ENCODE assay signal across 21 cellular contexts in genomic region chr1:85560305-85560704, GRCh38. TPM values are rescaled to one million over a fixed set of nuclear protein-coding genes. Genes with fewer than 3 reads are reported as not detected.
DNase-seq lines count a peak whose midpoint lies in the region; ATAC-seq, FAIRE-seq and TF ChIP-seq lines count a peak whose summit lies in the region.
"Had no signal": no experiment of that assay in that cellular context is flagged by ENCODE, and none has a peak within 500 bp of the region (broad histone marks: within the 10 kb centered on the region; RNA-seq: fewer than 3 reads in every experiment).

No MANE protein-coding gene starts in this region.

- H3K9ac ChIP-seq in HepG2 (ENCODE audit: insufficient read depth, low read depth, low read length) = no peak overlapping the region
- no peak overlapping the region for H3K9ac ChIP-seq in IMR-90 (ENCODE audit: low read depth, low read length)
- H3K9ac ChIP-seq in K562 (ENCODE audit: insufficient read depth in 1 of 2, low read depth in 2 of 2, low read length in 2 of 2) = no peak overlapping the region
- H3K9ac ChIP-seq: BLaER1 treated with 17β-estradiol and CSF1 and Interleukin-3, amounts not matched to agents 10 nM and 100 nM had no signal

- TF ChIP-seq RAD21 in HepG2 (CRISPR knock-in tag; IDR thresholded peaks at IDR 0.05) = no peak
- no peak for TF ChIP-seq RAD21 in IMR-90 (IDR thresholded peaks at IDR 0.05; ENCODE audit: low read length)
- TF ChIP-seq RAD21 in K562 (CRISPR knock-in tag; conservative IDR thresholded peaks at IDR 0.05 in 1 of 2, IDR thresholded peaks at IDR 0.05 in 1 of 2) = no peak

- dilution Hi-C loops in IMR-90 (cut with HindIII; ENCODE audit: low sequenced_read_pairs, unreplicated experiment) = no loop called here

- H3K4me1 ChIP-seq in HepG2 (ENCODE audit: insufficient read depth, low read length) = no peaks in the 10 kb centered on the region
- no peaks in the 10 kb centered on the region for H3K4me1 ChIP-seq in right lobe of liver
- peaks cover 14% of the 10 kb centered on the region for H3K4me1 ChIP-seq in IMR-90 (ENCODE audit: control insufficient read depth, insufficient read depth, low read length)
- H3K4me1 ChIP-seq in K562 (replicated peaks in 1 of 2; ENCODE audit: control insufficient read depth in 2 of 2, insufficient read depth in 2 of 2, low read length in 2 of 2) = no peaks in the 10 kb centered on the region
- H3K4me1 ChIP-seq: BLaER1 treated with 17β-estradiol and CSF1 and Interleukin-3, amounts not matched to agents 10 nM and 100 nM; Caco-2 had no signal

- POLR2A ChIA-PET in HepG2 (lab: Yijun Ruan, JAX) (no interaction called here), IMR-90 (lab: Charles Lee; ENCODE audit: unreplicated experiment) (no interaction called here), K562 (lab: Yijun Ruan, JAX) (interaction anchor here (1.4 kb wide), 1 partner anchor 9 kb away, joined by 3 read pairs; no protein-coding TSS in a partner anchor)

- no peak overlapping the region for H3K14ac ChIP-seq in IMR-90 (replicated peaks; ENCODE audit: low read depth, low read length)

- H3K4me3 ChIP-seq in HepG2 (replicated peaks in 1 of 3; ENCODE audit: insufficient read depth in 1 of 3, low read depth in 2 of 3, low read length in 3 of 3) (no peak overlapping the region), right lobe of liver (no peak overlapping the region), IMR-90 (ENCODE audit: insufficient read depth, low read depth, low read length) (no peak overlapping the region), K562 (no peak overlapping the region)
- H3K4me3 ChIP-seq: A549; BLaER1 treated with 17β-estradiol and CSF1 and Interleukin-3, amounts not matched to agents 10 nM and 100 nM had no signal

- H2AK5ac ChIP-seq in IMR-90 (ENCODE audit: low read depth, low read length) = no peak overlapping the region

- ATAC-seq in HepG2 = no peak
- no peak for ATAC-seq in right lobe of liver
- ATAC-seq in IMR-90 (ENCODE audit: low read depth) = no peak
- no peak for ATAC-seq in K562
- ATAC-seq: A549; CD8-positive, alpha-beta T cell had no signal

- H3K79me1 ChIP-seq in IMR-90 (ENCODE audit: low read depth in 1 of 2, low read length in 2 of 2) = peaks cover 3 to 50% of the 10 kb centered on the region in 2 experiments; a peak in 3 of 4 replicates

- H2AFZ ChIP-seq in HepG2 (ENCODE audit: low read length) (no peak overlapping the region), IMR-90 (replicated peaks; ENCODE audit: low read length, poor library complexity) (no peak overlapping the region), K562 (ENCODE audit: low read depth, low read length) (no peak overlapping the region)

- H3K23ac ChIP-seq in IMR-90 (ENCODE audit: low read depth, low read length) = no peak overlapping the region

- DNase-seq in HepG2 (ENCODE audit: low spot score) (no peak), right lobe of liver (no peak), IMR-90 (no peak), K562 (ENCODE audit: extremely low read depth in 1 of 4, low spot score in 3 of 4) (no peak), NCI-H2196 treated with DMSO at 0.1 percent for 48 hours (lab: John Stamatoyannopoulos, UW; ENCODE audit: unreplicated experiment) (no peak)
- no peak for DNase-seq in central memory CD4-positive, alpha-beta T cell
- DNase-seq: AML-193; Caco-2; Calu3; CD4-positive, alpha-beta T cell; CD8-positive, alpha-beta T cell; DMS79 treated with DMSO at 0.1 percent for 48 hours; GF-D8 had no signal

- TF ChIP-seq EP300 in HepG2 (IDR thresholded peaks at IDR 0.05; ENCODE audit: low read depth in 2 of 2, low read length in 2 of 2) = no peak
- no peak for TF ChIP-seq EP300 in HepG2 (CRISPR knock-in tag; IDR thresholded peaks at IDR 0.05; ENCODE audit: borderline replicate concordance)
- TF ChIP-seq EP300 in K562 (IDR thresholded peaks at IDR 0.05; ENCODE audit: low read length) = no peak

- H3K9me1 ChIP-seq in IMR-90 (ENCODE audit: insufficient read depth, low read length) = peaks cover 10% of the 10 kb centered on the region
- H3K9me1 ChIP-seq in K562 (ENCODE audit: control insufficient read depth, insufficient read depth, low read length) = no peaks in the 10 kb centered on the region

- H2BK15ac ChIP-seq in IMR-90 (ENCODE audit: low read depth, low read length) = no peak overlapping the region

- H2AK9ac ChIP-seq in IMR-90 (replicated peaks; ENCODE audit: low read depth, low read length, poor library complexity) = no peak overlapping the region

- H4K20me1 ChIP-seq in HepG2 (ENCODE audit: insufficient read depth, low read length) (no peaks in the 10 kb centered on the region), IMR-90 (ENCODE audit: insufficient read depth, low read length) (peaks cover 47% of the 10 kb centered on the region), K562 (replicated peaks; ENCODE audit: control insufficient read depth, insufficient read depth, low read length) (no peaks in the 10 kb centered on the region)
- H4K20me1 ChIP-seq: BLaER1 treated with 17β-estradiol and CSF1 and Interleukin-3, amounts not matched to agents 10 nM and 100 nM had no signal

- no peaks in the 10 kb centered on the region for H3K36me3 ChIP-seq in HepG2 (replicated peaks in 1 of 2; ENCODE audit: control insufficient read depth in 1 of 2, insufficient read depth in 2 of 2, low read length in 2 of 2)
- no peaks in the 10 kb centered on the region for H3K36me3 ChIP-seq in right lobe of liver
- no peaks in the 10 kb centered on the region; the same call in 1 of the 2 replicates for H3K36me3 ChIP-seq in IMR-90 (ENCODE audit: control insufficient read depth, insufficient read depth, low read length)
- no peaks in the 10 kb centered on the region for H3K36me3 ChIP-seq in K562 (ENCODE audit: control insufficient read depth, insufficient read depth, low read length)
- H3K36me3 ChIP-seq: BLaER1 treated with 17β-estradiol and CSF1 and Interleukin-3, amounts not matched to agents 10 nM and 100 nM had no signal

- no peak overlapping the region for H3K4ac ChIP-seq in IMR-90 (ENCODE audit: low read depth, low read length)

- FAIRE-seq in HepG2 (lab: Jason Lieb, UNC) (no peak), K562 (lab: Jason Lieb, UNC) (no peak)
- FAIRE-seq: A549, D721Med, GM12891, GM19239 had no signal

- no peak overlapping the region for H2BK5ac ChIP-seq in IMR-90 (ENCODE audit: low read depth, low read length, poor library complexity, severe bottlenecking)

- WGBS in HepG2 (ENCODE audit: low lambda C conversion rate) = 67% methylated on average over 2 of the region's 2 CpGs
- WGBS in right lobe of liver (ENCODE audit: insufficient coverage, low coverage, low lambda C conversion rate, missing lambda C conversion rate) = 74% methylated on average over 2 of the region's 2 CpGs
- WGBS in IMR-90 (ENCODE audit: extremely low coverage in 2 of 2, insufficient read length in 1 of 2), 2 experiments = no CpG with 5 or more reads among the region's 2 CpGs
- 0% methylated on average over 2 of the region's 2 CpGs for WGBS in K562 (ENCODE audit: insufficient coverage, low coverage, missing lambda C conversion rate)

- no peaks in the 10 kb centered on the region for H3K27me3 ChIP-seq in HepG2 (ENCODE audit: control insufficient read depth in 1 of 2, insufficient read depth in 2 of 2, low read length in 2 of 2)
- H3K27me3 ChIP-seq in right lobe of liver = no peaks in the 10 kb centered on the region
- no peaks in the 10 kb centered on the region for H3K27me3 ChIP-seq in IMR-90 (ENCODE audit: control insufficient read depth, insufficient read depth, low read length)
- peaks cover 2 to 7% of the 10 kb centered on the region in 2 experiments; a peak in 1 of 5 replicates for H3K27me3 ChIP-seq in K562 (ENCODE audit: control insufficient read depth in 2 of 2, insufficient read depth in 2 of 2, low read length in 2 of 2)
- H3K27me3 ChIP-seq: BLaER1 treated with 17β-estradiol and CSF1 and Interleukin-3, amounts not matched to agents 10 nM and 100 nM had no signal

- H3K27ac ChIP-seq in HepG2 (ENCODE audit: extremely low read length, insufficient read depth, low read length) = no peak overlapping the region
- no peak overlapping the region for H3K27ac ChIP-seq in right lobe of liver
- H3K27ac ChIP-seq in IMR-90 (ENCODE audit: insufficient read depth, low read length) = no peak overlapping the region
- H3K27ac ChIP-seq in K562 (ENCODE audit: extremely low read depth, low read depth, low read length) = no peak overlapping the region
- H3K27ac ChIP-seq: 22Rv1; A549; BLaER1 treated with 17β-estradiol and CSF1 and Interleukin-3, amounts not matched to agents 10 nM and 100 nM; C4-2B had no signal

- H3K56ac ChIP-seq in IMR-90 (ENCODE audit: extremely low read depth, insufficient read depth, low read length) = no peak overlapping the region

- intact Hi-C loops in HepG2 (cut with micrococcal nuclease; ENCODE audit: unreplicated experiment) = no loop called here
- intact Hi-C loops in right lobe of liver (cut with DNase I) = no loop called here
- intact Hi-C loops in IMR-90 (cut with micrococcal nuclease) = no loop called here
- intact Hi-C loops in K562 (cut with micrococcal nuclease) = no loop called here

- in situ Hi-C loops in HepG2 (cut with HindIII; ENCODE audit: extremely low pct_ligation_motif_present, low pct_unique_long_range_greater_than_20kb) (no loop called here), IMR-90 (cut with MboI; ENCODE audit: low sequenced_read_pairs) (no loop called here), K562 (cut with MboI) (no loop called here)

- CTCF ChIA-PET in HepG2 (lab: Yijun Ruan, JAX; ENCODE audit: low intra/inter-chr PET ratio, low total read pairs) (no interaction called here), IMR-90 (lab: Yijun Ruan, JAX) (no interaction called here), K562 (lab: Yijun Ruan, JAX; ENCODE audit: low intra/inter-chr PET ratio) (no interaction called here)

- no peak overlapping the region for H4K8ac ChIP-seq in IMR-90 (ENCODE audit: low read depth in 2 of 2, low read length in 2 of 2)

- H3K9me3 ChIP-seq in HepG2 (ENCODE audit: low read length) = peaks cover 11% of the 10 kb centered on the region; the same call in 1 of the 2 replicates
- peaks cover 0 to 3% (median 0%) of the 10 kb centered on the region in 4 donors for H3K9me3 ChIP-seq in right lobe of liver
- no peaks in the 10 kb centered on the region for H3K9me3 ChIP-seq in IMR-90 (ENCODE audit: control insufficient read depth, insufficient read depth, low read length)
- H3K9me3 ChIP-seq in K562 (replicated peaks; ENCODE audit: control insufficient read depth, insufficient read depth, low read depth, low read length) = no peaks in the 10 kb centered on the region
- H3K9me3 ChIP-seq: Caco-2 had no signal

- H4K5ac ChIP-seq in IMR-90 (ENCODE audit: low read depth, low read length) = no peak overlapping the region

- H2BK120ac ChIP-seq in IMR-90 (ENCODE audit: low read depth, low read length) = no peak overlapping the region

- H4K91ac ChIP-seq in IMR-90 (ENCODE audit: insufficient read depth, low read depth, low read length) = no peak overlapping the region

- H2BK20ac ChIP-seq in IMR-90 (ENCODE audit: low read depth, low read length) = no peak overlapping the region

- no peak overlapping the region for H3K4me2 ChIP-seq in HepG2 (ENCODE audit: low read depth, low read length)
- no peak overlapping the region for H3K4me2 ChIP-seq in IMR-90 (ENCODE audit: low read depth, low read length)
- H3K4me2 ChIP-seq in K562 (ENCODE audit: insufficient read depth, low read length) = no peak overlapping the region
- H3K4me2 ChIP-seq: A549; BLaER1 treated with 17β-estradiol and CSF1 and Interleukin-3, amounts not matched to agents 10 nM and 100 nM had no signal

- TF ChIP-seq POLR2A in HepG2 (IDR thresholded peaks at IDR 0.05; ENCODE audit: insufficient read depth in 1 of 2, low read depth in 2 of 2, low read length in 2 of 2) (no peak), right lobe of liver (IDR thresholded peaks at IDR 0.05) (no peak), IMR-90 (IDR thresholded peaks at IDR 0.05; ENCODE audit: low read depth, low read length) (no peak), K562 (conservative IDR thresholded peaks at IDR 0.05) (no peak)

- TF ChIP-seq CTCF in HepG2 (CRISPR knock-in tag; IDR thresholded peaks at IDR 0.05) (no peak), right lobe of liver (IDR thresholded peaks at IDR 0.05) (no peak), IMR-90 (conservative IDR thresholded peaks at IDR 0.05; ENCODE audit: low read depth, low read length) (no peak), K562 (IDR thresholded peaks at IDR 0.05 in 2 of 3, conservative IDR thresholded peaks at IDR 0.05 in 1 of 3; ENCODE audit: insufficient read depth in 2 of 3, low read depth in 1 of 3, low read length in 3 of 3) (no peak)

- BruUV-seq in HepG2 (replicated peaks; lab: Mats Ljungman, UMichigan) (no TSS peak), IMR-90 (replicated peaks; lab: Mats Ljungman, UMichigan) (no TSS peak), K562 (replicated peaks; lab: Mats Ljungman, UMichigan) (no TSS peak)

- no peaks in the 10 kb centered on the region for H3K79me2 ChIP-seq in HepG2 (ENCODE audit: insufficient read depth, low read length)
- H3K79me2 ChIP-seq in K562 (ENCODE audit: control insufficient read depth, insufficient read depth, low read length) = no peaks in the 10 kb centered on the region

- H3K18ac ChIP-seq in IMR-90 (ENCODE audit: low read depth, low read length) = no peak overlapping the region

RNA-seq across cellular contexts. Expression of gene CCN1, which starts 20.3 kb away (rescaled TPM):
- 1.2 and 2.6 TPM in 2 replicates for total RNA-seq in HepG2 (2016; rRNA removed; fragmentation: Illumina TruSeq; extraction: Trizol)
- total RNA-seq in HepG2 (2016; cell fraction: cytosol; rRNA removed; fragmentation: Illumina TruSeq; extraction: Trizol; ENCODE audit: low read depth) = 0.30 and 0.35 TPM in 2 replicates
- 1.3 and 2.6 TPM in 2 replicates for total RNA-seq in HepG2 (2016; cell fraction: insoluble cytoplasmic fraction; rRNA removed; fragmentation: Illumina TruSeq; extraction: Trizol)
- total RNA-seq in HepG2 (2016; cell fraction: membrane; rRNA removed; fragmentation: Illumina TruSeq; extraction: Trizol) = 0.96 and 1.2 TPM in 2 replicates
- total RNA-seq in HepG2 (2016; cell fraction: nucleus; rRNA removed; fragmentation: Illumina TruSeq; extraction: Trizol) = 7.9 and 8.7 TPM in 2 replicates
- 12.5 and 14.9 TPM in 2 replicates for polyA plus RNA-seq in HepG2 (2011; rRNA removed)
- 14.0 and 14.8 TPM in 2 replicates for polyA plus RNA-seq in HepG2 (2011; cell fraction: cytosol; rRNA removed)
- 39.7 and 43.2 TPM in 2 replicates for polyA plus RNA-seq in HepG2 (2011; cell fraction: nucleus; rRNA removed)
- 12.9 and 24.7 TPM in 2 replicates for polyA plus RNA-seq in HepG2 (2012)
- 0.79 and 0.81 TPM in 2 replicates for polyA plus RNA-seq in HepG2 (2016; cell fraction: cytosol; fragmentation: Illumina TruSeq; extraction: Trizol; ENCODE audit: low read depth)
- polyA plus RNA-seq in HepG2 (2016; cell fraction: insoluble cytoplasmic fraction; fragmentation: Illumina TruSeq; extraction: Trizol; ENCODE audit: low read depth) = 2.6 and 3.5 TPM in 2 replicates
- polyA plus RNA-seq in HepG2 (2016; cell fraction: membrane; fragmentation: Illumina TruSeq; extraction: Trizol; ENCODE audit: low read depth) = 1.3 and 2.1 TPM in 2 replicates
- 35.0 and 36.4 TPM in 2 replicates for polyA plus RNA-seq in HepG2 (2016; cell fraction: nucleus; fragmentation: Illumina TruSeq; extraction: Trizol; ENCODE audit: insufficient read depth, low read depth)
- 6.4 and 13.6 TPM in 2 replicates for polyA minus RNA-seq in HepG2 (2011; rRNA and poly(A)+ RNA removed; ENCODE audit: low replicate concordance)
- 13.9 and 16.1 TPM in 2 replicates for polyA minus RNA-seq in HepG2 (2011; cell fraction: cytosol; rRNA and poly(A)+ RNA removed)
- polyA minus RNA-seq in HepG2 (2011; cell fraction: nucleus; rRNA and poly(A)+ RNA removed) = 23.2 TPM in 2 replicates
- total RNA-seq in right lobe of liver = 10 to 100 TPM in 5 of 6 experiments, 1 to 10 TPM in 1; 6.7 to 62.4 (median 47.8) TPM
- total RNA-seq in IMR-90 (2012; rRNA removed) = 76.9 and 90.3 TPM in 2 replicates
- 819 and 905 TPM in 2 replicates for polyA plus RNA-seq in IMR-90 (2012; rRNA removed)
- 700 and 814 TPM in 2 replicates for polyA plus RNA-seq in IMR-90 (2012; cell fraction: cytosol; rRNA removed)
- polyA plus RNA-seq in IMR-90 (2012; cell fraction: nucleus; rRNA removed; ENCODE audit: low replicate concordance) = 1,179 and 1,372 TPM in 2 replicates
- total RNA-seq in K562 (2011; cell fraction: chromatin; rRNA removed; ENCODE audit: low replicate concordance) = 2.5 and 3.1 TPM in 2 replicates
- total RNA-seq in K562 (2011; cell fraction: nucleolus; rRNA removed) = 3.2 and 3.4 TPM in 2 replicates
- 2.0 and 2.7 TPM in 2 replicates for total RNA-seq in K562 (2011; cell fraction: nucleoplasm; rRNA removed)
- total RNA-seq in K562 (2014; rRNA removed) = 0.27 and 1.0 TPM in 2 replicates
- 1.2 and 1.5 TPM in 2 replicates for total RNA-seq in K562 (2014; rRNA removed; fragmentation: Illumina TruSeq; extraction: Trizol)
- total RNA-seq in K562 (2015; rRNA removed; fragmentation: Illumina TruSeq; extraction: Trizol) = 0.62 and 0.64 TPM in 2 replicates
- 3.8 and 4.2 TPM in 2 replicates for total RNA-seq in K562 (2021)
- polyA plus RNA-seq in K562 (2011; rRNA removed) = 0.31 and 0.59 TPM in 2 replicates
- polyA plus RNA-seq in K562 (2011; cell fraction: cytosol; rRNA removed) = 0.69 and 1.1 TPM in 2 replicates
- polyA plus RNA-seq in K562 (2011; cell fraction: nucleus; rRNA removed) = 2.1 and 2.4 TPM in 2 replicates
- polyA plus RNA-seq in K562 (2012) = 2.7 and 3.6 TPM in 2 replicates
- 1.5 and 2.8 TPM in 2 replicates for polyA plus RNA-seq in K562 (2014; fragmentation: Illumina TruSeq; extraction: Trizol)
- polyA plus RNA-seq in K562 (2014; fragmentation: Nextera tagmentation; extraction: Ambion mirVana) = under 1 TPM; 0.41 to 0.53 TPM
- 1.7 and 4.2 TPM in 2 replicates for polyA plus RNA-seq in K562 (2014; rRNA removed)
- polyA minus RNA-seq in K562 (2011; rRNA and poly(A)+ RNA removed) = 0.72 and 0.95 TPM in 2 replicates
- 0.73 and 0.95 TPM in 2 replicates for polyA minus RNA-seq in K562 (2011; cell fraction: cytosol; rRNA and poly(A)+ RNA removed)
- 0.67 and 2.7 TPM in 2 replicates for polyA minus RNA-seq in K562 (2011; cell fraction: nucleus; rRNA and poly(A)+ RNA removed)
- total RNA-seq: B cell; CD4-positive, alpha-beta T cell; CD8-positive, alpha-beta T cell had no signal

Comparison
In these comparisons a context has a peak if more than half of its experiments do, and no peak if none do; other contexts are left out.
1. Of the 241 proteins assayed by ChIP-seq in both HepG2 and K562: peak only in HepG2: none; only in K562: CEBPG; in both: CEBPB; in neither: 238; mixed calls (peak in some experiments, not most) for 1.